9 cellular contexts compared by ENCODE assay signal in the genomic region with DNA sequence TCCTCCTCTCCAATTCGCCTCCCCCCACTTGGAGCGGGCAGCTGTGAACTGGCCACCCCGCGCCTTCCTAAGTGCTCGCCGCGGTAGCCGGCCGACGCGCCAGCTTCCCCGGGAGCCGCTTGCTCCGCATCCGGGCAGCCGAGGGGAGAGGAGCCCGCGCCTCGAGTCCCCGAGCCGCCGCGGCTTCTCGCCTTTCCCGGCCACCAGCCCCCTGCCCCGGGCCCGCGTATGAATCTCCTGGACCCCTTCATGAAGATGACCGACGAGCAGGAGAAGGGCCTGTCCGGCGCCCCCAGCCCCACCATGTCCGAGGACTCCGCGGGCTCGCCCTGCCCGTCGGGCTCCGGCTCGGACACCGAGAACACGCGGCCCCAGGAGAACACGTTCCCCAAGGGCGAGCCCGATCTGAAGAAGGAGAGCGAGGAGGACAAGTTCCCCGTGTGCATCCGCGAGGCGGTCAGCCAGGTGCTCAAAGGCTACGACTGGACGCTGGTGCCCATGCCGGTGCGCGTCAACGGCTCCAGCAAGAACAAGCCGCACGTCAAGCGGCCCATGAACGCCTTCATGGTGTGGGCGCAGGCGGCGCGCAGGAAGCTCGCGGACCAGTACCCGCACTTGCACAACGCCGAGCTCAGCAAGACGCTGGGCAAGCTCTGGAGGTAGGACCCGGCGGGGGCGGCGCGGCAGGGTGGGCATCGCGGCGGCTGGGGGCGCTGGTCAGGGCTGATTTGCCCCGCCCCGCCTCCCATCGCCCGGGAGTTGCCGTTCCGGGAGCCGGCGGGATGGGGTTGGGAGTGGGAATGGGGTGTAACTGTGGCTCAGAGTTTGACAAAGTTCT. TPM values are rescaled to one million over a fixed set of nuclear protein-coding genes. Genes with fewer than 3 reads are reported as not detected.
A peak's percentile ranks its signal among the peaks of the same experiment; 100 is the strongest.
DNase-seq lines count a peak whose midpoint lies in the region; ATAC-seq and TF ChIP-seq lines count a peak whose summit lies in the region.
"Had no signal": no experiment of that assay in that cellular context is flagged by ENCODE, and none has a peak within 500 bp of the region (broad histone marks: within the 10 kb centered on the region; RNA-seq: fewer than 3 reads in every experiment).

No MANE protein-coding gene starts in this region.

- H3K27ac Mint-ChIP-seq in osteocyte (ENCODE audit: unreplicated experiment): peak overlapping the region; percentile 72

- peak; percentile 21; the same call in 1 of the 2 replicates for TF ChIP-seq CTCF in RWPE1 (conservative IDR thresholded peaks at IDR 0.05; ENCODE audit: low read depth)
- no peak for TF ChIP-seq CTCF in fibroblast of the aortic adventitia (IDR thresholded peaks at IDR 0.05; ENCODE audit: insufficient read depth, low read length)
- TF ChIP-seq CTCF in osteocyte (IDR thresholded peaks at IDR 0.05): peak; percentile 32

- DNase-seq in NCI-H1417 (lab: John Stamatoyannopoulos, UW) (peak; percentile 13 to 85 (median 82)), NCI-H1417 treated with DMSO at 0.1 percent for 48 hours (lab: John Stamatoyannopoulos, UW) (no peak), RWPE1 (ENCODE audit: low spot score) (peak; percentile 42), fibroblast of the aortic adventitia (ENCODE audit: low read depth) (peak; percentile 32), osteocyte (ENCODE audit: extremely low spot score, unreplicated experiment) (peak; percentile 86), DMS114 treated with DMSO at 0.1 percent for 48 hours (lab: John Stamatoyannopoulos, UW; ENCODE audit: unreplicated experiment) (no peak), HPDE6-E6E7 (ENCODE audit: extremely low spot score) (no peak)

- H3K36me3 Mint-ChIP-seq in osteocyte (ENCODE audit: unreplicated experiment): no peaks in the 10 kb centered on the region

- peaks cover 38% of the 10 kb centered on the region for H3K4me1 Mint-ChIP-seq in osteocyte (ENCODE audit: unreplicated experiment)

- POLR2A ChIA-PET in RWPE1 (lab: Yijun Ruan, JAX; ENCODE audit: low non-redundant PET): interaction anchor here (0.6 to 1.3 kb wide), 4 partner anchors 221 to 315 kb away, joined by 3 to 12 read pairs (median 4); no protein-coding TSS in a partner anchor

- peak overlapping the region; percentile 66 for H3K4me3 ChIP-seq in fibroblast of the aortic adventitia (ENCODE audit: low read depth, low read length)
- H3K4me3 ChIP-seq: BLaER1 had no signal

- H3K9me3 Mint-ChIP-seq in osteocyte (ENCODE audit: unreplicated experiment): no peaks in the 10 kb centered on the region

- ATAC-seq in HG02759 (IDR thresholded peaks at IDR 0.05; ENCODE audit: unreplicated experiment): peak; percentile 24

- peak overlapping the region; percentile 94 for H3K4me3 Mint-ChIP-seq in osteocyte (ENCODE audit: unreplicated experiment)

- peak overlapping the region; percentile 89 for H3K27ac ChIP-seq in RWPE1
- H3K27ac ChIP-seq: BLaER1 had no signal

- CTCF ChIA-PET in RWPE1 (lab: Yijun Ruan, JAX): interaction anchor here (0.6 to 1.4 kb wide), 5 partner anchors 269 to 968 kb away, joined by 3 to 12 read pairs (median 6); no protein-coding TSS in a partner anchor

- peaks cover 36% of the 10 kb centered on the region for H3K27me3 Mint-ChIP-seq in osteocyte (ENCODE audit: unreplicated experiment)

RNA-seq across cellular contexts. Expression of gene SOX9, which starts 0.6 kb away (rescaled TPM):
- total RNA-seq in fibroblast of the aortic adventitia (ENCODE audit: low replicate concordance) (2.1 and 2.4 TPM in 2 replicates), osteocyte (1.8 and 1.9 TPM in 2 replicates)

Comparison
In these comparisons a context has a peak if more than half of its experiments do, and no peak if none do; other contexts are left out.
1. DNase-seq: peak in NCI-H1417 (3 of 3), RWPE1 (single experiment), fibroblast of the aortic adventitia (single experiment) and osteocyte (single experiment); none in NCI-H1417 treated with DMSO at 0.1 percent for 48 hours (single experiment), DMS114 treated with DMSO at 0.1 percent for 48 hours (single experiment) and HPDE6-E6E7 (single experiment).